Comparison of ENCODE assay signal across 15 cellular contexts in the genomic region with DNA sequence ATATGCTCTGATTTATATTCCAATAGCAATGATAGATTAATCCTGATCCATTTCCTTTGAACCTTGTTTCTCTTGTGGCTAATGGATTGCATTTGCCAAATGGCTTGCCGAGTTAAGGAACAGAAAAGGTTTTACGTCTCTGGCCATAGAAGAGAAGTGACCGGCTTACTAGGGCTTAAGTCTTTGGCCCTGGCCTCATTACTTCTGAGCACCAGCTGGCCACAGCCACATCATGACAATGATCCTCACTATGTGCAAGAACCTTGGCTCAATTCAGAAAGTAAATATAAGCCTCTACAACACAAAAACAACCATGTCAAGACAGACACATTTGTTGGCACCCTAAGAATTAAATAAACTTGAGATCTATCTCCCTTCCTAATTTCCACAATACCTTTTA. TPM values are rescaled to one million over a fixed set of nuclear protein-coding genes. Genes with fewer than 3 reads are reported as not detected.
"Had no signal": no experiment of that assay in that cellular context is flagged by ENCODE, and none has a peak within 500 bp of the region (broad histone marks: within the 10 kb centered on the region; RNA-seq: fewer than 3 reads in every experiment).

No MANE protein-coding gene starts in this region.

- H3K27me3 ChIP-seq: ascending aorta, stomach, vagina had no signal

- DNase-seq: activated CD4-positive, alpha-beta T cell treated with anti-CD3 and anti-CD28 coated beads for 1 hour; activated CD4-positive, alpha-beta T cell treated with anti-CD3 and anti-CD28 coated beads, Interleukin-2, amount 50 U/mL, for 48 hours; caudate nucleus; effector CD4-positive, alpha-beta T cell; left cardiac atrium; lower lobe of right lung; mucosa of descending colon; naive thymus-derived CD8-positive, alpha-beta T cell; stimulated activated CD4-positive, alpha-beta T cell treated with anti-CD3 and anti-CD28 coated beads, Interleukin-15, amount 100 ng/mL, for 24 hours; stimulated activated CD4-positive, alpha-beta T cell treated with anti-CD3 and anti-CD28 coated beads, Interleukin-4, amount 100 ng/mL, for 24 hours; stomach; SW 1271 had no signal

- H3K27ac ChIP-seq: coronary artery, lower lobe of right lung, vagina had no signal

- H3K4me3 ChIP-seq: ascending aorta, coronary artery, lower lobe of right lung, mucosa of descending colon, stomach, vagina had no signal

- ATAC-seq: left cardiac atrium; lower lobe of right lung; mucosa of descending colon; naive thymus-derived CD8-positive, alpha-beta T cell had no signal

- H3K36me3 ChIP-seq: ascending aorta, lower lobe of right lung, vagina had no signal

- H3K9me3 ChIP-seq: ascending aorta, lower lobe of right lung, mucosa of descending colon, stomach, vagina had no signal

RNA-seq across cellular contexts. Expression of a gene that starts 46.1 kb away (rescaled TPM):
- polyA plus RNA-seq: naive thymus-derived CD8-positive, alpha-beta T cell had no signal
